In the genomic region with DNA sequence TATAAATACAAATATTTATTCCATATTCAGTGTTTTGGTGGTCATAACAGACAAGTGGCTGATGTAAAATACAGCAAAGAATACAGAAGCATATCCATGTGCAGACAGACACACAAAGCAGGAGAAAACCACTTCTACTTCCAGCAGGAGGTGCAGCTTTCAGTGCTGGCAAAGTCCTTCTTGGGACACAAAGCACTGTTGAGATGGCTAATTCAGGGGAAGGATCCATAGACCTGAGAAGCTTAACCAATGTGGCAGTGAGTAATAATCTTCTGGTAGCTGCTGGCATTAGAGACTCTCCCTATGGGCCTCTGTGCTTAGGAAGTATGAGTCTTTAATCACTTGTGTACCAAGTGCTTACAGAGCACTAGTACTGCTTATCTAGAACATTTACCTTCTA, we compare ENCODE assay signal across 14 cellular contexts. TPM values are rescaled to one million over a fixed set of nuclear protein-coding genes. Genes with fewer than 3 reads are reported as not detected.
DNase-seq lines count a peak whose midpoint lies in the region; ATAC-seq and TF ChIP-seq lines count a peak whose summit lies in the region.
"Had no signal": no experiment of that assay in that cellular context is flagged by ENCODE, and none has a peak within 500 bp of the region (broad histone marks: within the 10 kb centered on the region; RNA-seq: fewer than 3 reads in every experiment).

No MANE protein-coding gene starts in this region.

- no TSS peak for BruUV-seq in MCF 10A (replicated peaks; lab: Mats Ljungman, UMichigan)

- no peak overlapping the region for H3K27ac Mint-ChIP-seq in MCF 10A (ENCODE audit: low read depth, unreplicated experiment)
- no peak overlapping the region for H3K27ac Mint-ChIP-seq in CD4-positive, alpha-beta memory T cell
- H3K27ac Mint-ChIP-seq: nephron had no signal

- TF ChIP-seq POLR2A in breast epithelium (IDR thresholded peaks at IDR 0.05), result no peak

- H3K4me3 Mint-ChIP-seq in MCF 10A (ENCODE audit: unreplicated experiment), result no peak overlapping the region
- H3K4me3 Mint-ChIP-seq in CD4-positive, alpha-beta memory T cell, result no peak overlapping the region
- H3K4me3 Mint-ChIP-seq: nephron had no signal

- DNase-seq in MCF 10A (ENCODE audit: unreplicated experiment) (peak; percentile 36), breast epithelium (ENCODE audit: low spot score in 2 of 2) (no peak), SK-MEL-5 (ENCODE audit: low read depth, low spot score) (peak; percentile 70), foreskin fibroblast (peak; percentile 9 to 27), NCI-H1436 treated with DMSO at 0.1 percent for 48 hours (lab: John Stamatoyannopoulos, UW) (no peak), inferior parietal cortex (ENCODE audit: extremely low spot score) (no peak)
- no peak for DNase-seq in CD4-positive, alpha-beta memory T cell
- DNase-seq: activated naive CD4-positive, alpha-beta T cell treated with anti-CD3 and anti-CD28 coated beads, Interleukin-2, amount 50 U/mL, for 16 hours; gastrocnemius medialis; stimulated activated CD4-positive, alpha-beta T cell treated with anti-CD3 and anti-CD28 coated beads, Interleukin-4, amount 100 ng/mL, for 1 hour; T-helper 9 cell had no signal

- no peak overlapping the region for H3K4me3 ChIP-seq in breast epithelium
- no peak overlapping the region for H3K4me3 ChIP-seq in foreskin fibroblast (ENCODE audit: low read depth in 1 of 2, low read length in 2 of 2)
- H3K4me3 ChIP-seq in CD4-positive, alpha-beta memory T cell (ENCODE audit: low read length in 2 of 2), result no peak overlapping the region
- H3K4me3 ChIP-seq: BLaER1, gastrocnemius medialis had no signal

- H3K36me3 ChIP-seq in breast epithelium, result no peaks in the 10 kb centered on the region
- peaks cover 5% of the 10 kb centered on the region for H3K36me3 ChIP-seq in CD4-positive, alpha-beta memory T cell (ENCODE audit: insufficient read depth, low read length)

- no peaks in the 10 kb centered on the region for H3K4me1 ChIP-seq in breast epithelium
- peaks cover 5% of the 10 kb centered on the region for H3K4me1 ChIP-seq in CD4-positive, alpha-beta memory T cell (ENCODE audit: insufficient read depth, low read length)
- H3K4me1 ChIP-seq: BLaER1, gastrocnemius medialis had no signal

- no peak overlapping the region for H3K27ac ChIP-seq in breast epithelium
- no peak overlapping the region for H3K27ac ChIP-seq in CD4-positive, alpha-beta memory T cell (ENCODE audit: low read depth, low read length)
- H3K27ac ChIP-seq: BLaER1, gastrocnemius medialis had no signal

- TF ChIP-seq CTCF in MCF 10A (IDR thresholded peaks at IDR 0.05; ENCODE audit: unreplicated experiment) (no peak), breast epithelium (IDR thresholded peaks at IDR 0.05) (no peak), foreskin fibroblast (IDR thresholded peaks at IDR 0.05; ENCODE audit: low read depth, low read length) (peak; percentile 14)

- POLR2A ChIA-PET in MCF 10A (lab: Yijun Ruan, JAX), result interaction anchor here (1.2 kb wide), 1 partner anchor 31 kb away, joined by 3 read pairs; no protein-coding TSS in a partner anchor
- POLR2A ChIA-PET in CD4-positive, alpha-beta memory T cell (lab: Charles Lee; ENCODE audit: partially characterized antibody), result interaction anchor here (0.9 kb wide), 1 partner anchor 258 kb away, joined by 3 read pairs; no protein-coding TSS in a partner anchor

- in situ Hi-C loops in SK-MEL-5 (cut with HindIII; ENCODE audit: low pct_unique_long_range_greater_than_20kb, low sequenced_read_pairs), result no loop called here

- peaks cover 7% of the 10 kb centered on the region for H3K9me3 Mint-ChIP-seq in MCF 10A (ENCODE audit: unreplicated experiment)
- H3K9me3 Mint-ChIP-seq in CD4-positive, alpha-beta memory T cell, result peaks cover 0 to 2% (median 0%) of the 10 kb centered on the region in 8 donors
- H3K9me3 Mint-ChIP-seq: nephron had no signal

- H3K36me3 Mint-ChIP-seq in MCF 10A (ENCODE audit: insufficient read depth, unreplicated experiment), result no peaks in the 10 kb centered on the region
- H3K36me3 Mint-ChIP-seq in CD4-positive, alpha-beta memory T cell, result peaks cover 34 to 37% of the 10 kb centered on the region in 2 donors

- H3K27me3 Mint-ChIP-seq in MCF 10A (ENCODE audit: insufficient read depth, unreplicated experiment), result no peaks in the 10 kb centered on the region
- H3K27me3 Mint-ChIP-seq in CD4-positive, alpha-beta memory T cell, result no peaks in the 10 kb centered on the region

- H3K4me1 Mint-ChIP-seq in MCF 10A (ENCODE audit: insufficient read depth, unreplicated experiment), result no peaks in the 10 kb centered on the region
- H3K4me1 Mint-ChIP-seq in CD4-positive, alpha-beta memory T cell, result peaks cover 12 to 26% (median 15%) of the 10 kb centered on the region in 4 donors
- H3K4me1 Mint-ChIP-seq: nephron had no signal

- ATAC-seq in HG03457 (IDR thresholded peaks at IDR 0.05; ENCODE audit: unreplicated experiment), result no peak
- ATAC-seq: gastrocnemius medialis had no signal

- intact Hi-C loops in MCF 10A (cut with micrococcal nuclease) (no loop called here), breast epithelium (cut with DNase I; ENCODE audit: low total_unique reads) (no loop called here)
- intact Hi-C loops in CD4-positive, alpha-beta memory T cell (cut with micrococcal nuclease), result no loop called here

- CTCF ChIA-PET in MCF 10A (lab: Yijun Ruan, JAX), result interaction anchor here (0.6 to 1.5 kb wide), 5 partner anchors 15 to 659 kb away, joined by 3 read pairs; a partner anchor contains a TSS
- CTCF ChIA-PET in CD4-positive, alpha-beta memory T cell (lab: Charles Lee; ENCODE audit: partially characterized antibody), result interaction anchor here (0.8 to 1.3 kb wide), 2 partner anchors 189 to 259 kb away, joined by 3 to 4 read pairs; no protein-coding TSS in a partner anchor

- no peaks in the 10 kb centered on the region for H3K27me3 ChIP-seq in breast epithelium
- no peaks in the 10 kb centered on the region for H3K27me3 ChIP-seq in CD4-positive, alpha-beta memory T cell (ENCODE audit: insufficient read depth, low read length)
- H3K27me3 ChIP-seq: BLaER1, gastrocnemius medialis had no signal

- peaks cover 0 to under 1% of the 10 kb centered on the region in 2 donors for H3K9me3 ChIP-seq in breast epithelium
- H3K9me3 ChIP-seq in CD4-positive, alpha-beta memory T cell (ENCODE audit: control insufficient read depth in 1 of 2, low read length in 2 of 2), result no peaks in the 10 kb centered on the region
- H3K9me3 ChIP-seq: gastrocnemius medialis had no signal

RNA-seq across cellular contexts. Expression of a gene that starts 26.8 kb away (rescaled TPM):
- 3.0 and 5.6 TPM in 2 replicates for total RNA-seq in MCF 10A (2022)
- total RNA-seq in breast epithelium, result 10 to 100 TPM; 10.9 to 23.7 (median 16.4) TPM
- 15.4 and 18.2 TPM in 2 replicates for total RNA-seq in SK-MEL-5 (2014; rRNA removed; shearing (Covaris generic))
- polyA plus RNA-seq in SK-MEL-5 (2015; cell fraction: cytosol; rRNA removed), result 9.2 and 9.8 TPM in 2 replicates
- polyA plus RNA-seq in SK-MEL-5 (2015; cell fraction: nucleus; rRNA removed), result 13.6 and 15.5 TPM in 2 replicates
- total RNA-seq in CD4-positive, alpha-beta memory T cell, result 10 to 100 TPM; 15.3 to 18.4 TPM
- polyA plus RNA-seq in CD4-positive, alpha-beta memory T cell, result 10 to 100 TPM in 1 of 2 donors, 1 to 10 TPM in 1; 9.6 to 14.4 TPM

RNA-seq across cellular contexts. Expression of a gene that starts 42.6 kb away (rescaled TPM):
- total RNA-seq in MCF 10A (2022), result 3.0 and 3.3 TPM in 2 replicates
- 1 to 10 TPM; 3.0 to 4.9 (median 4.8) TPM for total RNA-seq in breast epithelium
- total RNA-seq in SK-MEL-5 (2014; rRNA removed; shearing (Covaris generic)), result 3.6 and 3.9 TPM in 2 replicates
- polyA plus RNA-seq in SK-MEL-5 (2015; cell fraction: cytosol; rRNA removed), result 2.3 and 3.0 TPM in 2 replicates
- polyA plus RNA-seq in SK-MEL-5 (2015; cell fraction: nucleus; rRNA removed), result 0.47 and 2.5 TPM in 2 replicates
- 1 to 10 TPM; 1.5 to 1.8 TPM for total RNA-seq in CD4-positive, alpha-beta memory T cell
- polyA plus RNA-seq in CD4-positive, alpha-beta memory T cell, result 1 to 10 TPM; 1.3 to 2.2 TPM

Comparison
In these comparisons a context has a peak if more than half of its experiments do, and no peak if none do; other contexts are left out.
1. DNase-seq: peak in MCF 10A (single experiment), SK-MEL-5 (single experiment) and foreskin fibroblast (2 of 2); none in breast epithelium (0 of 2), NCI-H1436 treated with DMSO at 0.1 percent for 48 hours (single experiment), inferior parietal cortex (single experiment) and CD4-positive, alpha-beta memory T cell (0 of 5).